Comparison of ENCODE assay signal across 1 cellular context in genomic region chr5:151298465-151298864, GRCh38.
TF ChIP-seq lines count a peak whose summit lies in the region.

No MANE protein-coding gene starts in this region.

TF ChIP-seq in H1, 55 proteins besides CTCF, POLR2A, EP300 and RAD21:
- TF ChIP-seq MAX (IDR thresholded peaks at IDR 0.05) (no peak), CBX5 (IDR thresholded peaks at IDR 0.05; ENCODE audit: low read depth, low read length) (no peak), BACH1 (IDR thresholded peaks at IDR 0.05; ENCODE audit: low read length) (no peak), BRCA1 (IDR thresholded peaks at IDR 0.05; ENCODE audit: low read depth, low read length) (no peak), SP2 (IDR thresholded peaks at IDR 0.05; ENCODE audit: low read length) (no peak), JUND (IDR thresholded peaks at IDR 0.05; ENCODE audit: low read length) (no peak), TBP (IDR thresholded peaks at IDR 0.05; ENCODE audit: low read depth, low read length) (no peak), MAFK (IDR thresholded peaks at IDR 0.05; ENCODE audit: low read depth, low read length) (no peak), SUZ12 (IDR thresholded peaks at IDR 0.05; ENCODE audit: low read length) (no peak), CHD7 (IDR thresholded peaks at IDR 0.05; ENCODE audit: insufficient replicate concordance, low read length) (no peak)
